In genomic region chr6:4253604-4254211, GRCh38 we compare ENCODE assay signal across 8 cellular contexts.
DNase-seq lines count a peak whose midpoint lies in the region; ATAC-seq and TF ChIP-seq lines count a peak whose summit lies in the region.

No MANE protein-coding gene starts in this region.

- H3K4me2 ChIP-seq in mesendoderm (ENCODE audit: low read length), result no peak overlapping the region

- no peak overlapping the region for H2BK120ac ChIP-seq in mesendoderm (ENCODE audit: low read depth, low read length)

- in situ Hi-C loops in G401 (cut with HindIII; ENCODE audit: low sequenced_read_pairs), result no loop called here

- H3K79me1 ChIP-seq in mesendoderm (ENCODE audit: low read length), result no peaks in the 10 kb centered on the region

- no peak overlapping the region for H3K23ac ChIP-seq in mesendoderm (ENCODE audit: low read length)

- peak; percentile 66 for TF ChIP-seq CTCF in VCaP (conservative IDR thresholded peaks at IDR 0.05)

- H3K27me3 ChIP-seq in mesendoderm (ENCODE audit: insufficient read depth, low read length, poor library complexity), result no peaks in the 10 kb centered on the region

- H2BK5ac ChIP-seq in mesendoderm (ENCODE audit: low read length), result no peak overlapping the region

- H2BK15ac ChIP-seq in mesendoderm (replicated peaks; ENCODE audit: low read depth), result no peak overlapping the region

- no peaks in the 10 kb centered on the region for H3K4me1 ChIP-seq in mesendoderm (ENCODE audit: control insufficient read depth, low read depth, low read length)

- POLR2A ChIA-PET in HEK293T (lab: Yijun Ruan, JAX), result no interaction called here

- no peak overlapping the region for H3K56ac ChIP-seq in mesendoderm (ENCODE audit: low read length)

- no peaks in the 10 kb centered on the region for H3K36me3 ChIP-seq in mesendoderm (ENCODE audit: control insufficient read depth, insufficient read depth, low read length)

- no peak overlapping the region for H4K8ac ChIP-seq in mesendoderm (ENCODE audit: low read depth, low read length)

- no peak overlapping the region for H3K4ac ChIP-seq in mesendoderm (ENCODE audit: low read depth, low read length)

- H3K18ac ChIP-seq in mesendoderm (ENCODE audit: low read length), result no peak overlapping the region

- ATAC-seq in GM21360 (IDR thresholded peaks at IDR 0.05; ENCODE audit: unreplicated experiment), result no peak

- H2AK5ac ChIP-seq in mesendoderm (ENCODE audit: low read length), result no peak overlapping the region

- H3K79me2 ChIP-seq in mesendoderm (ENCODE audit: control insufficient read depth, insufficient read depth, low read length), result no peaks in the 10 kb centered on the region

- WGBS in mesendoderm (ENCODE audit: extremely low coverage, insufficient coverage, low lambda C conversion rate), result no CpG with 5 or more reads among the region's 5 CpGs

- H3K27ac ChIP-seq in VCaP (peak overlapping the region; percentile 45), mesendoderm (ENCODE audit: low read depth, low read length) (no peak overlapping the region)

- CTCF ChIA-PET in HEK293T (lab: Yijun Ruan, JAX), result interaction anchor here (0.6 to 1.2 kb wide), 3 partner anchors 10 to 518 kb away, joined by 3 to 5 read pairs (median 4); no protein-coding TSS in a partner anchor

- DNase-seq in HEK293T (ENCODE audit: extremely low spot score), result peak; percentile 57
- peak; percentile 61 for DNase-seq in hepatic stellate cell (ENCODE audit: low spot score)
- peak; percentile 65 for DNase-seq in stromal cell of bone marrow (ENCODE audit: low read depth)
- DNase-seq in SK-N-DZ (ENCODE audit: low spot score), result no peak
- DNase-seq in G401 (ENCODE audit: low spot score), result no peak
- DNase-seq in mesendoderm, result no peak

- no peak overlapping the region for H4K5ac ChIP-seq in mesendoderm (ENCODE audit: low read length)

- H3K9ac ChIP-seq in mesendoderm (ENCODE audit: low read length), result no peak overlapping the region

- H3K4me3 ChIP-seq in mesendoderm (ENCODE audit: low read length), result no peak overlapping the region

TF ChIP-seq in HEK293T, 16 proteins besides CTCF, POLR2A, EP300 and RAD21:
- TF ChIP-seq ELF4 (IDR thresholded peaks at IDR 0.05) (no peak), PKNOX1 (IDR thresholded peaks at IDR 0.05) (no peak), ZNF384 (IDR thresholded peaks at IDR 0.05) (no peak), CTBP1 (IDR thresholded peaks at IDR 0.05; ENCODE audit: borderline replicate concordance) (no peak), ARNT (IDR thresholded peaks at IDR 0.05) (no peak), TARDBP (IDR thresholded peaks at IDR 0.05) (no peak), FOXK2 (IDR thresholded peaks at IDR 0.05) (no peak), LEF1 (IDR thresholded peaks at IDR 0.05; ENCODE audit: borderline replicate concordance) (no peak), SP1 (IDR thresholded peaks at IDR 0.05) (no peak), NFRKB (IDR thresholded peaks at IDR 0.05) (no peak), L3MBTL2 (conservative IDR thresholded peaks at IDR 0.05) (no peak), SUZ12 (IDR thresholded peaks at IDR 0.05) (no peak), FOXM1 (IDR thresholded peaks at IDR 0.05; ENCODE audit: borderline replicate concordance) (no peak), HDGF (IDR thresholded peaks at IDR 0.05; ENCODE audit: borderline replicate concordance) (no peak), BHLHE40 (IDR thresholded peaks at IDR 0.05; ENCODE audit: borderline replicate concordance) (no peak), FOXA1 (IDR thresholded peaks at IDR 0.05) (no peak)

Comparison
In these comparisons a context has a peak if more than half of its experiments do, and no peak if none do; other contexts are left out.
1. DNase-seq: peak in HEK293T (single experiment), hepatic stellate cell (single experiment) and stromal cell of bone marrow (single experiment); none in SK-N-DZ (single experiment), G401 (single experiment) and mesendoderm (single experiment).